ENCODE assay signal across 8 cellular contexts in the genomic region with DNA sequence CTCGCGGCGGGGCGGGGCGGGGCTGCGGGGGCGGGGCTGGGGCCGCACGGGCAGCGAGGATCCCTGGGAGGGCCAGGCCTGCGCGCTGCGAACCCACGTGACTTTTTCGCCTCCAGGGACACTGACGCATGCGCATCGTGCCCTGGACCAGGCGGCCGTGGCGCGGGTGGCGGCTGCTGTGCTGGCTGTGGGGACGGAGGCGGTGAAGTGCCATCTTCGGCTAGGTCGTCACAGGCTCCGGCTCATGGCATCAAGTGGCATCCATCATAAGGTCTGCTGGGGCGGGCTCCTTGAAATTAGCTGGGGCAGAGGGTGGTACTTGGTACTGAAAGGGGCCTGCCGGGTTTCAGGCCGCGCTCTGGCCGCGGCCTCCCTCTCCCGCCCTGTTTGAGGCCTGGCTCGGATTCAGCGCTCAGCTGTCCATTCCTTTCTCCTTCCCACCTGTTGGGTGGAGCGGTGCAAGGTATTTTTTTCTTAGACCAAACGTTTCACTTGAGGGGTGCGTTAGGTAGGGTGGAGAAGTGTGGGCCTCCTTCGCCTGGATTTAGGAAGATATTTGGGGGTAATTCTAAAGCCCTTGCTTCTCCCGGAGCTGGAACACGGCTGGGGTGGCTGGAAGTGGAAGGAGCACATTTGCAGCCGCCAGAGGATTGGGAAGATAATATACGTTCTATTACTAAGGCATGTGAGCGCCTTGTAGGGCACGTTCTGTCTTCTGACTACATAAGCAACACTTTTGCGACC.
DNase-seq lines count a peak whose midpoint lies in the region; ATAC-seq and TF ChIP-seq lines count a peak whose summit lies in the region.

A gene with protein sequence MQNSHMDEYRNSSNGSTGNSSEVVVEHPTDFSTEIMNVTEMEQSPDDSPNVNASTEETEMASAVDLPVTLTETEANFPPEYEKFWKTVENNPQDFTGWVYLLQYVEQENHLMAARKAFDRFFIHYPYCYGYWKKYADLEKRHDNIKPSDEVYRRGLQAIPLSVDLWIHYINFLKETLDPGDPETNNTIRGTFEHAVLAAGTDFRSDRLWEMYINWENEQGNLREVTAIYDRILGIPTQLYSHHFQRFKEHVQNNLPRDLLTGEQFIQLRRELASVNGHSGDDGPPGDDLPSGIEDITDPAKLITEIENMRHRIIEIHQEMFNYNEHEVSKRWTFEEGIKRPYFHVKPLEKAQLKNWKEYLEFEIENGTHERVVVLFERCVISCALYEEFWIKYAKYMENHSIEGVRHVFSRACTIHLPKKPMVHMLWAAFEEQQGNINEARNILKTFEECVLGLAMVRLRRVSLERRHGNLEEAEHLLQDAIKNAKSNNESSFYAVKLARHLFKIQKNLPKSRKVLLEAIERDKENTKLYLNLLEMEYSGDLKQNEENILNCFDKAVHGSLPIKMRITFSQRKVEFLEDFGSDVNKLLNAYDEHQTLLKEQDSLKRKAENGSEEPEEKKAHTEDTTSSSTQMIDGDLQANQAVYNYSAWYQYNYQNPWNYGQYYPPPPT (plus strand): TSS at position 138 of the 744 bp plus-strand sequence. CDS start 11,124 bp downstream, outside the sequence.

- H3K9me3 Mint-ChIP-seq in central memory CD8-positive, alpha-beta T cell, result no peaks in the 10 kb centered on the region

- H3K27ac Mint-ChIP-seq in central memory CD8-positive, alpha-beta T cell (ENCODE audit: low read depth), result peak within 1 kb of the TSS; percentile 96

- peak within 1 kb of the TSS; percentile 82 for H3K4me3 ChIP-seq in AG10803 (ENCODE audit: low read length)

- peaks cover 14% of the 10 kb centered on the region for H3K36me3 Mint-ChIP-seq in central memory CD8-positive, alpha-beta T cell (ENCODE audit: insufficient read depth)

- ATAC-seq in GM19035 (IDR thresholded peaks at IDR 0.05; ENCODE audit: unreplicated experiment) (peak; percentile 92), HG03342 (IDR thresholded peaks at IDR 0.05; ENCODE audit: unreplicated experiment) (peak; percentile 89)
- peak; percentile 92 to 95 for ATAC-seq in activated CD4-positive, CD25-positive, alpha-beta regulatory T cell treated with anti-CD3 and anti-CD28 coated beads, Interleukin-2, amount 50 U/mL, for 24 hours
- ATAC-seq in central memory CD8-positive, alpha-beta T cell (replicated peaks; ENCODE audit: extremely low read depth, poor library complexity, severe bottlenecking), result peak; percentile 93

- H3K27me3 Mint-ChIP-seq in central memory CD8-positive, alpha-beta T cell, result no peaks in the 10 kb centered on the region

- peaks cover 50% of the 10 kb centered on the region for H3K4me1 Mint-ChIP-seq in central memory CD8-positive, alpha-beta T cell

- H3K4me3 Mint-ChIP-seq in central memory CD8-positive, alpha-beta T cell, result peak within 1 kb of the TSS; percentile 95

- DNase-seq in AG10803 (ENCODE audit: low read depth) (peak; percentile 86), NCI-H345 treated with DMSO at 0.1 percent for 48 hours (lab: John Stamatoyannopoulos, UW; ENCODE audit: unreplicated experiment) (peak; percentile 90), iris pigment epithelial cell (ENCODE audit: low read depth) (peak; percentile 87)
- DNase-seq in central memory CD8-positive, alpha-beta T cell (ENCODE audit: low spot score in 2 of 2), result peak; percentile 90 to 93
- peak; percentile 88 to 90 for DNase-seq in stimulated activated CD4-positive, alpha-beta T cell treated with anti-CD3 and anti-CD28 coated beads, Interleukin-12 subunit alpha, Interleukin-12 subunit beta, amount 100 ng/mL, for 24 hours (ENCODE audit: low read depth in 2 of 2)

- no peak for TF ChIP-seq CTCF in AG10803 (conservative IDR thresholded peaks at IDR 0.05; ENCODE audit: low read length)

Comparison
In these comparisons a context has a peak if more than half of its experiments do, and no peak if none do; other contexts are left out.
1. Peak in every context shown above with its lines: DNase-seq, ATAC-seq and H3K4me3 ChIP-seq.